Comparison of ENCODE assay signal across 15 cellular contexts in the genomic region with DNA sequence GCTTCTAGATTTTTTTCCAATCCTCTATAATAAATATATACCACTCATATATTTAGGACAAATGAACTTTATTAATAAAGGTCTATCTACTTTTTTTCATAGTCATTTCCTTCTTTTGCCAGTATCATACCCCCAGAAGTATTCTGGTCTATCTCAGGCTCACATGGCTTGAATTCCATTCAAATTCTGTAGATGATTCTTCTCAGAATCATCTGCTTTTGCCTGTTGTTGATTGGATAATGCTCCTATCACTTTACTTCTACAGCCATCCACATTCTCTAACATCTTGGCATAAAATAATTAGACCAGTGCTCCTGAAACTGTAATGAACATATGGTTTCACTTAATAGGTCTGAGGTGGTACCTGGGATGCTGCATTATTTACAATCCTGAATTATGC.
"Had no signal": no experiment of that assay in that cellular context is flagged by ENCODE, and none has a peak within 500 bp of the region (broad histone marks: within the 10 kb centered on the region; RNA-seq: fewer than 3 reads in every experiment).

No MANE protein-coding gene starts in this region.

- H3K27me3 ChIP-seq: ascending aorta, hepatocyte, tibial artery, uterus had no signal

- DNase-seq: activated CD4-positive, alpha-beta memory T cell treated with anti-CD3 and anti-CD28 coated beads, Interleukin-2, amount 10 ng/mL, durations not matched to agents 7 days and 5 days; activated gamma-delta T cell treated with Interleukin-2 at 50 U/mL for 16 hours; activated naive CD8-positive, alpha-beta T cell treated with anti-CD3 and anti-CD28 coated beads, Interleukin-2, amount 10 ng/mL, durations not matched to agents 7 days and 5 days; activated T-cell treated with anti-CD3 and anti-CD28 coated beads, Interleukin-2, amount 50 U/mL, for 48 hours; caudate nucleus; effector CD4-positive, alpha-beta T cell; retina; T-helper 9 cell; tibial artery; uterus had no signal

- H3K4me3 ChIP-seq: ascending aorta, coronary artery, hepatocyte, tibial artery, uterus had no signal

- H3K79me2 ChIP-seq: hepatocyte, parathyroid adenoma had no signal

- H3K27ac ChIP-seq: ascending aorta, coronary artery, hepatocyte, parathyroid adenoma, tibial artery, uterus, VCaP had no signal

- H3K36me3 ChIP-seq: ascending aorta, tibial artery, uterus had no signal

- H3K4me1 ChIP-seq: ascending aorta, parathyroid adenoma, tibial artery, uterus had no signal

- H3K4me2 ChIP-seq: hepatocyte had no signal

- H3K9ac ChIP-seq: parathyroid adenoma had no signal
